In genomic region chr1:119673171-119673940, GRCh38 we compare ENCODE assay signal across 16 cellular contexts. TPM values are rescaled to one million over a fixed set of nuclear protein-coding genes. Genes with fewer than 3 reads are reported as not detected.
DNase-seq lines count a peak whose midpoint lies in the region; ATAC-seq, FAIRE-seq and TF ChIP-seq lines count a peak whose summit lies in the region.
"Had no signal": no experiment of that assay in that cellular context is flagged by ENCODE, and none has a peak within 500 bp of the region (broad histone marks: within the 10 kb centered on the region; RNA-seq: fewer than 3 reads in every experiment).

No MANE protein-coding gene starts in this region.

- no peaks in the 10 kb centered on the region for H3K9me3 Mint-ChIP-seq in stimulated activated memory B cell treated with anti-CD40 and anti-IgM and Interleukin-4, amounts not matched to agents 10 μg/mL and 1 μg/mL and 100 μg/mL, for 72 hours
- H3K9me3 Mint-ChIP-seq: activated CD8-positive, alpha-beta T cell treated with anti-CD3 and anti-CD28 coated beads for 36 hours; activated T-helper 1 cell treated with anti-CD3 and anti-CD28 coated beads, Interleukin-12 subunit alpha, Interleukin-12 subunit beta, Interleukin-2, Interleukin-4 antibody, amounts not matched to agents 30 ng/mL and 10 ng/mL and 1 ng/mL, durations not matched to agents 14 hours and 24 hours and 36 hours; CD14-positive monocyte had no signal

- peaks cover 8% of the 10 kb centered on the region for H3K4me1 Mint-ChIP-seq in stimulated activated memory B cell treated with anti-CD40 and anti-IgM and Interleukin-4, amounts not matched to agents 10 μg/mL and 1 μg/mL and 100 μg/mL, for 72 hours

- H3K9ac ChIP-seq in HUES64 (ENCODE audit: low read depth, low read length) = no peak overlapping the region
- H3K9ac ChIP-seq in skeletal muscle satellite cell (ENCODE audit: low read depth, low read length) = no peak overlapping the region

- H3K4me3 ChIP-seq in HUES64 (ENCODE audit: low read length) (no peak overlapping the region), brain microvascular endothelial cell (ENCODE audit: low read depth, low read length) (no peak overlapping the region), skeletal muscle satellite cell (ENCODE audit: low read length) (no peak overlapping the region), small intestine (ENCODE audit: low read depth in 1 of 2, low read length in 2 of 2) (no peak overlapping the region), MG63 (no peak overlapping the region)
- H3K4me3 ChIP-seq: tibial nerve had no signal

- H3K4me1 ChIP-seq in HUES64 (ENCODE audit: insufficient read depth, low read length) (peaks cover 30% of the 10 kb centered on the region), skeletal muscle satellite cell (ENCODE audit: control insufficient read depth, insufficient read depth, low read length) (peaks cover 25% of the 10 kb centered on the region), small intestine (ENCODE audit: control insufficient read depth in 2 of 2, insufficient read depth in 1 of 2, low read depth in 1 of 2, low read length in 1 of 2) (no peaks in the 10 kb centered on the region)

- no peak for ATAC-seq in stimulated activated memory B cell treated with anti-CD40 and anti-IgM and Interleukin-4, amounts not matched to agents 10 μg/mL and 1 μg/mL and 100 μg/mL, for 72 hours
- ATAC-seq: activated CD8-positive, alpha-beta T cell treated with anti-CD3 and anti-CD28 coated beads for 36 hours had no signal

- 91% methylated on average over 4 of the region's 4 CpGs for WGBS in HUES64
- 86 to 91% (median 90%) methylated on average over 4 of the region's 4 CpGs for WGBS in small intestine, 3 donors

- H3K27ac ChIP-seq in HUES64 (ENCODE audit: low read depth, low read length) = peak overlapping the region; percentile 44
- peak overlapping the region; percentile 96 for H3K27ac ChIP-seq in brain microvascular endothelial cell
- H3K27ac ChIP-seq in small intestine (ENCODE audit: low read depth in 1 of 2, low read length in 1 of 2) = no peak overlapping the region

- H3K27ac Mint-ChIP-seq in stimulated activated memory B cell treated with anti-CD40 and anti-IgM and Interleukin-4, amounts not matched to agents 10 μg/mL and 1 μg/mL and 100 μg/mL, for 72 hours = no peak overlapping the region
- H3K27ac Mint-ChIP-seq: activated CD8-positive, alpha-beta T cell treated with anti-CD3 and anti-CD28 coated beads for 36 hours; activated T-helper 1 cell treated with anti-CD3 and anti-CD28 coated beads, Interleukin-12 subunit alpha, Interleukin-12 subunit beta, Interleukin-2, Interleukin-4 antibody, amounts not matched to agents 30 ng/mL and 10 ng/mL and 1 ng/mL, durations not matched to agents 14 hours and 24 hours and 36 hours had no signal

- H3K9me3 ChIP-seq in HUES64 (ENCODE audit: insufficient read depth, low read depth, low read length) = no peaks in the 10 kb centered on the region
- no peaks in the 10 kb centered on the region for H3K9me3 ChIP-seq in skeletal muscle satellite cell (replicated peaks; ENCODE audit: low read length)
- H3K9me3 ChIP-seq in small intestine (ENCODE audit: control insufficient read depth, low read depth) = no peaks in the 10 kb centered on the region
- no peaks in the 10 kb centered on the region for H3K9me3 ChIP-seq in MG63
- H3K9me3 ChIP-seq: tibial nerve had no signal

- no peaks in the 10 kb centered on the region for H3K27me3 ChIP-seq in HUES64 (ENCODE audit: insufficient read depth, low read length)
- no peaks in the 10 kb centered on the region for H3K27me3 ChIP-seq in brain microvascular endothelial cell (replicated peaks)
- peaks cover 27% of the 10 kb centered on the region for H3K27me3 ChIP-seq in skeletal muscle satellite cell (ENCODE audit: control insufficient read depth, insufficient read depth, low read length)
- no peaks in the 10 kb centered on the region for H3K27me3 ChIP-seq in small intestine (ENCODE audit: control insufficient read depth in 2 of 2, insufficient read depth in 2 of 2, low read length in 2 of 2)
- peaks cover 18% of the 10 kb centered on the region for H3K27me3 ChIP-seq in MG63
- H3K27me3 ChIP-seq: tibial nerve had no signal

- H3K36me3 ChIP-seq in HUES64 (ENCODE audit: insufficient read depth, low read length) (no peaks in the 10 kb centered on the region), brain microvascular endothelial cell (replicated peaks) (no peaks in the 10 kb centered on the region), skeletal muscle satellite cell (ENCODE audit: insufficient read depth, low read length) (no peaks in the 10 kb centered on the region), small intestine (ENCODE audit: control insufficient read depth in 2 of 2, insufficient read depth in 2 of 2, low read length in 2 of 2) (no peaks in the 10 kb centered on the region), MG63 (no peaks in the 10 kb centered on the region)
- H3K36me3 ChIP-seq: tibial nerve had no signal

- in situ Hi-C loops in brain microvascular endothelial cell (cut with HindIII; ENCODE audit: low pct_ligation_motif_present, low sequenced_read_pairs) = no loop called here

- DNase-seq in brain microvascular endothelial cell (peak; percentile 79), iris pigment epithelial cell (ENCODE audit: low read depth) (peak; percentile 47), small intestine (no peak), MG63 (no peak), NCI-H526 (lab: John Stamatoyannopoulos, UW) (no peak)
- DNase-seq: activated CD8-positive, alpha-beta T cell treated with anti-CD3 and anti-CD28 coated beads for 36 hours; amygdala; NCI-H1092 treated with DMSO at 0.1 percent for 48 hours had no signal

- peak overlapping the region; percentile 59 for H3K4me2 ChIP-seq in skeletal muscle satellite cell (ENCODE audit: low read length)

- no peak for FAIRE-seq in small intestine (lab: Jason Lieb, UNC)
- FAIRE-seq: GM12891, HTR-8/SVneo had no signal

- no peaks in the 10 kb centered on the region for H3K36me3 Mint-ChIP-seq in stimulated activated memory B cell treated with anti-CD40 and anti-IgM and Interleukin-4, amounts not matched to agents 10 μg/mL and 1 μg/mL and 100 μg/mL, for 72 hours
- H3K36me3 Mint-ChIP-seq: CD14-positive monocyte had no signal

- no peak for TF ChIP-seq CTCF in brain microvascular endothelial cell (IDR thresholded peaks at IDR 0.05; ENCODE audit: low read depth, low read length, missing control alignments)

- peaks cover 35% of the 10 kb centered on the region for H3K27me3 Mint-ChIP-seq in stimulated activated memory B cell treated with anti-CD40 and anti-IgM and Interleukin-4, amounts not matched to agents 10 μg/mL and 1 μg/mL and 100 μg/mL, for 72 hours

- H3K4me3 Mint-ChIP-seq in stimulated activated memory B cell treated with anti-CD40 and anti-IgM and Interleukin-4, amounts not matched to agents 10 μg/mL and 1 μg/mL and 100 μg/mL, for 72 hours = no peak overlapping the region
- H3K4me3 Mint-ChIP-seq: activated CD8-positive, alpha-beta T cell treated with anti-CD3 and anti-CD28 coated beads for 36 hours; activated T-helper 1 cell treated with anti-CD3 and anti-CD28 coated beads, Interleukin-12 subunit alpha, Interleukin-12 subunit beta, Interleukin-2, Interleukin-4 antibody, amounts not matched to agents 30 ng/mL and 10 ng/mL and 1 ng/mL, durations not matched to agents 14 hours and 24 hours and 36 hours; CD14-positive monocyte had no signal

RNA-seq across cellular contexts. Expression of gene ZNF697, which starts 25.3 kb away (rescaled TPM):
- polyA plus RNA-seq in HUES64 (2013, experiment 1 of 2) = 9.0 TPM
- polyA plus RNA-seq in HUES64 (2013, experiment 2 of 2) = 8.7 TPM
- total RNA-seq in skeletal muscle satellite cell (2012; rRNA removed) = 10.9 and 15.7 TPM in 2 replicates
- polyA plus RNA-seq in small intestine = 1 to 10 TPM; 1.3 to 1.6 (median 1.5) TPM
- 0.22 and 0.23 TPM in 2 replicates for total RNA-seq in MG63 (2014; rRNA removed; shearing (Covaris generic); ENCODE audit: low replicate concordance)

RNA-seq across cellular contexts. Expression of gene PHGDH, which starts 38.4 kb away (rescaled TPM):
- 271 TPM for polyA plus RNA-seq in HUES64 (2013, experiment 1 of 2)
- 287 TPM for polyA plus RNA-seq in HUES64 (2013, experiment 2 of 2)
- total RNA-seq in skeletal muscle satellite cell (2012; rRNA removed) = 56.8 and 80.1 TPM in 2 replicates
- polyA plus RNA-seq in small intestine = 10 to 100 TPM in 1 of 3 donors, 1 to 10 TPM in 2; 1.3 to 73.5 (median 4.9) TPM
- 240 and 396 TPM in 2 replicates for total RNA-seq in MG63 (2014; rRNA removed; shearing (Covaris generic); ENCODE audit: low replicate concordance)

Comparison
In these comparisons a context has a peak if more than half of its experiments do, and no peak if none do; other contexts are left out.
1. H3K27ac ChIP-seq: peak in HUES64 (single experiment) and brain microvascular endothelial cell (single experiment); none in small intestine (0 of 2).
2. DNase-seq: peak in brain microvascular endothelial cell (single experiment) and iris pigment epithelial cell (single experiment); none in small intestine (single experiment), MG63 (single experiment) and NCI-H526 (0 of 2).